Comparison of ENCODE assay signal across 36 cellular contexts in genomic region chr10:83968052-83968451, GRCh38.
"Had no signal": no experiment of that assay in that cellular context is flagged by ENCODE, and none has a peak within 500 bp of the region (broad histone marks: within the 10 kb centered on the region; RNA-seq: fewer than 3 reads in every experiment).

No MANE protein-coding gene starts in this region.

- H3K4me3 ChIP-seq: MG63 had no signal

- DNase-seq: Karpas-422, Kasumi-1, MG63, MM.1S, MV-4-11, NCI-H1048, NCI-H1092, NCI-H1092 treated with DMSO at 0.1 percent for 48 hours, NCI-H1105, NCI-H1105 treated with DMSO at 0.1 percent for 48 hours, NCI-H1417, NCI-H1417 treated with DMSO at 0.1 percent for 48 hours, NCI-H1436, NCI-H1436 treated with DMSO at 0.1 percent for 48 hours, NCI-H146, NCI-H1694, NCI-H1694 treated with DMSO at 0.1 percent for 48 hours, NCI-H187, NCI-H187 treated with DMSO at 0.1 percent for 48 hours, NCI-H1930, NCI-H2029, NCI-H2029 treated with DMSO at 0.1 percent for 48 hours, NCI-H2081, NCI-H2081 treated with DMSO at 0.1 percent for 48 hours, NCI-H2107, NCI-H2171, NCI-H2227 treated with DMSO at 0.1 percent for 48 hours, NCI-H226, NCI-H345, NCI-H446, NCI-H446 treated with DMSO at 0.1 percent for 48 hours, NCI-H510A, NCI-H510A treated with DMSO at 0.1 percent for 48 hours, NCI-H524, NCI-H524 treated with DMSO at 0.1 percent for 48 hours, NCI-H526 had no signal

- H3K36me3 ChIP-seq: MG63 had no signal

- H3K27me3 ChIP-seq: MG63 had no signal

- H3K9me3 ChIP-seq: MG63 had no signal
